In genomic region chr6:16723833-16724232, GRCh38 we compare ENCODE assay signal across 9 cellular contexts. TPM values are rescaled to one million over a fixed set of nuclear protein-coding genes. Genes with fewer than 3 reads are reported as not detected.
DNase-seq lines count a peak whose midpoint lies in the region; ATAC-seq and TF ChIP-seq lines count a peak whose summit lies in the region.
"Had no signal": no experiment of that assay in that cellular context is flagged by ENCODE, and none has a peak within 500 bp of the region (broad histone marks: within the 10 kb centered on the region; RNA-seq: fewer than 3 reads in every experiment).

No MANE protein-coding gene starts in this region.

- H3K9me3 ChIP-seq in HUES64 (ENCODE audit: insufficient read depth, low read depth, low read length), result no peaks in the 10 kb centered on the region

- POLR2A ChIA-PET in BJ (lab: Charles Lee), result interaction anchor here (0.5 kb wide), 1 partner anchor 9 kb away, joined by 3 read pairs; no protein-coding TSS in a partner anchor

- peak overlapping the region; percentile 26; the same call in 1 of the 2 replicates for H3K9ac ChIP-seq in HUES64 (ENCODE audit: low read depth, low read length)

- H3K27ac ChIP-seq in HUES64 (ENCODE audit: low read depth, low read length), result peak overlapping the region; percentile 77

- no peak for ATAC-seq in GM18517 (IDR thresholded peaks at IDR 0.05; ENCODE audit: unreplicated experiment)

- peaks cover 35% of the 10 kb centered on the region for H3K4me1 ChIP-seq in HUES64 (ENCODE audit: insufficient read depth, low read length)

- CTCF ChIA-PET in BJ (lab: Yijun Ruan, JAX), result interaction anchor here (0.7 to 1.5 kb wide), 4 partner anchors 11 to 365 kb away, joined by 3 to 5 read pairs (median 3); partner anchors contain the start of gene ATXN1

- H3K36me3 ChIP-seq in BJ (ENCODE audit: control insufficient read depth, insufficient read depth, low read length) (peaks cover 1% of the 10 kb centered on the region; the same call in 1 of the 2 replicates), HUES64 (ENCODE audit: insufficient read depth, low read length) (no peaks in the 10 kb centered on the region)

- TF ChIP-seq CTCF in BJ (IDR thresholded peaks at IDR 0.05; ENCODE audit: insufficient read depth, low read depth, low read length), result no peak
- TF ChIP-seq CTCF in choroid plexus epithelial cell (conservative IDR thresholded peaks at IDR 0.05; ENCODE audit: low read depth, low read length), result no peak

- WGBS in HUES64, result 24% methylated on average over 3 of the region's 3 CpGs

- H3K27me3 ChIP-seq in BJ (ENCODE audit: control insufficient read depth, insufficient read depth, low read length), result no peaks in the 10 kb centered on the region
- no peaks in the 10 kb centered on the region for H3K27me3 ChIP-seq in HUES64 (ENCODE audit: insufficient read depth, low read length)

- H3K4me3 ChIP-seq in BJ (ENCODE audit: low read depth, low read length) (no peak overlapping the region), HUES64 (ENCODE audit: low read length) (no peak overlapping the region), choroid plexus epithelial cell (ENCODE audit: low read depth, low read length) (no peak overlapping the region)

- DNase-seq in BJ (ENCODE audit: low read depth) (peak; percentile 86), choroid plexus epithelial cell (ENCODE audit: low read depth) (peak; percentile 95), myocyte (ENCODE audit: low read depth) (peak; percentile 91), KG1 (lab: John Stamatoyannopoulos, UW) (no peak), NCI-H2227 (lab: John Stamatoyannopoulos, UW; ENCODE audit: unreplicated experiment) (no peak), NCI-H1436 (lab: John Stamatoyannopoulos, UW) (no peak)
- DNase-seq: SHP77 had no signal

RNA-seq across cellular contexts. Expression of gene ATXN1, which starts 37.4 kb away (rescaled TPM):
- polyA plus RNA-seq in BJ (2011; rRNA removed), result 25.2 and 60.2 TPM in 2 replicates
- polyA minus RNA-seq in BJ (2011; rRNA and poly(A)+ RNA removed), result 57.5 and 62.3 TPM in 2 replicates
- 1.7 TPM for polyA plus RNA-seq in HUES64 (2013, experiment 1 of 2)
- polyA plus RNA-seq in HUES64 (2013, experiment 2 of 2), result 1.6 TPM
- 60.0 and 83.3 TPM in 2 replicates for total RNA-seq in myocyte
- polyA plus RNA-seq in myocyte (2012), result 19.2 TPM

Comparison
In these comparisons a context has a peak if more than half of its experiments do, and no peak if none do; other contexts are left out.
1. DNase-seq: peak in BJ (single experiment), choroid plexus epithelial cell (single experiment) and myocyte (single experiment); none in KG1 (single experiment), NCI-H2227 (single experiment) and NCI-H1436 (single experiment).